ENCODE assay signal across 8 cellular contexts in the genomic region with DNA sequence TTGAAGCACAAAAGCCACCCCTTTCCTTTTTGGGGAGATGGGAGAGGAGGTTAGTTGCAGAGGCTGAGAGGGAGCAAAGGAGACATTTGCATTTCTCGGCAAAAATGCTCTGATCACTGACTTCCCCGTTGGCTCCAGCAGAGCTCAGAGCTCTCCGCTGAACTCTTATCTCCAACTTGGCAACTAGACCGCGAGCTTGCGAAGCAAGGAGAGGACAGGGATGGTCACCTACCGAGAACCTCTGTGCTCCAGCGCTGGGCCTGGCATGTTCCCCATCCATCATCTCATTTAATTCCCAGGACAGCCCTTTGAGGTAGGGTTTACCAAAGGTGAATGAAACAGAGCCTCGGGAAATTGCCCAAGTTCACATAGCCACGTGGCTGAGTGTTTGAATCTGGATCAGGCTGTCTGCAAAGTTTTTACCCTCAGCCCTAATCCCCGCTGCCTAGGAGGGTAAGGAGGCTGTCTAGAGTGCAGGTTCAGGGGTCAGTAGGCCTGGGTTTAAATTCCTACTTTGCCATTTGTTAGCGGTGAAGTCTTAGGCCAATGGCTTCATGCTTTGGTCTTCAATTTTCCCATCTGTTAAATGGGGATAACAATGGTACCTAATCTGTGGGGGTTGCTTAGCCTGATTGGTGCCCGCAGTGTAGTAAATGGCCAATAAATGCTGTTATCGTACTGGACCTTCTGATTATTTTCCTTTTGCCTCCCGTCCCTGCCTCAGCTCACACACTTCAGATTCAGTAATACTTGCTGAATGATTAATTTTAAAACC. TPM values are rescaled to one million over a fixed set of nuclear protein-coding genes. Genes with fewer than 3 reads are reported as not detected.
DNase-seq lines count a peak whose midpoint lies in the region; ATAC-seq and TF ChIP-seq lines count a peak whose summit lies in the region.

No MANE protein-coding gene starts in this region.

- peak overlapping the region; percentile 25 for H3K4me3 Mint-ChIP-seq in natural killer cell
- no peak overlapping the region for H3K4me3 Mint-ChIP-seq in natural killer cell treated with Interleukin-12 subunit alpha and Interleukin-12 subunit beta and Interleukin-15 and Interleukin-18, amount 100 ng/mL, for 72 hours

- H3K9me3 ChIP-seq in colonic mucosa: no peaks in the 10 kb centered on the region

- DNase-seq in natural killer cell: no peak
- DNase-seq in natural killer cell treated with Interleukin-12 subunit alpha and Interleukin-12 subunit beta and Interleukin-15 and Interleukin-18, amount 100 ng/mL, for 72 hours (ENCODE audit: low spot score): no peak
- no peak for DNase-seq in colonic mucosa
- peak; percentile 71 for DNase-seq in mesenteric fat pad (ENCODE audit: low spot score)
- DNase-seq in C1 segment of cervical spinal cord (lab: John Stamatoyannopoulos, UW): no peak
- DNase-seq in NCI-H1092 treated with DMSO at 0.1 percent for 48 hours (lab: John Stamatoyannopoulos, UW): no peak
- DNase-seq in DMS153 treated with DMSO at 0.1 percent for 48 hours (lab: John Stamatoyannopoulos, UW; ENCODE audit: unreplicated experiment): no peak

- no peak overlapping the region for H3K27ac ChIP-seq in colonic mucosa

- no peaks in the 10 kb centered on the region for H3K9me3 Mint-ChIP-seq in natural killer cell
- H3K9me3 Mint-ChIP-seq in natural killer cell treated with Interleukin-12 subunit alpha and Interleukin-12 subunit beta and Interleukin-15 and Interleukin-18, amount 100 ng/mL, for 72 hours: no peaks in the 10 kb centered on the region

- peak overlapping the region in 1 of 2 donors; percentile 47 for H3K9ac ChIP-seq in colonic mucosa (ENCODE audit: low read depth in 2 of 2, low read length in 2 of 2)

- intact Hi-C loops in natural killer cell (cut with micrococcal nuclease) (loop anchor here (10.0 kb wide), 1 partner anchor 1055 kb away; a partner anchor contains a TSS), colonic mucosa (cut with DNase I) (no loop called here)

- no peak overlapping the region for H3K27ac Mint-ChIP-seq in natural killer cell
- H3K27ac Mint-ChIP-seq in natural killer cell treated with Interleukin-12 subunit alpha and Interleukin-12 subunit beta and Interleukin-15 and Interleukin-18, amount 100 ng/mL, for 72 hours: no peak overlapping the region

- ATAC-seq in natural killer cell: no peak
- ATAC-seq in natural killer cell treated with Interleukin-12 subunit alpha and Interleukin-12 subunit beta and Interleukin-15 and Interleukin-18, amount 100 ng/mL, for 72 hours: no peak
- ATAC-seq in activated CD4-positive, CD25-positive, alpha-beta regulatory T cell treated with anti-CD3 and anti-CD28 coated beads, Interleukin-2, amount 50 U/mL, for 24 hours: no peak

- H3K4me1 ChIP-seq in colonic mucosa: no peaks in the 10 kb centered on the region

- TF ChIP-seq CTCF in natural killer cell (IDR thresholded peaks at IDR 0.05): no peak
- no peak for TF ChIP-seq CTCF in colonic mucosa (IDR thresholded peaks at IDR 0.05)

- H3K27me3 ChIP-seq in colonic mucosa: peaks cover 47% of the 10 kb centered on the region

- no peaks in the 10 kb centered on the region for H3K36me3 ChIP-seq in colonic mucosa

- H3K36me3 Mint-ChIP-seq in natural killer cell: no peaks in the 10 kb centered on the region
- H3K36me3 Mint-ChIP-seq in natural killer cell treated with Interleukin-12 subunit alpha and Interleukin-12 subunit beta and Interleukin-15 and Interleukin-18, amount 100 ng/mL, for 72 hours: no peaks in the 10 kb centered on the region

- peaks cover 35% of the 10 kb centered on the region in 2 donors for H3K27me3 Mint-ChIP-seq in natural killer cell (ENCODE audit: low read depth in 2 of 2)
- H3K27me3 Mint-ChIP-seq in natural killer cell treated with Interleukin-12 subunit alpha and Interleukin-12 subunit beta and Interleukin-15 and Interleukin-18, amount 100 ng/mL, for 72 hours: peaks cover 10 to 36% of the 10 kb centered on the region in 2 donors

- peak overlapping the region; percentile 10 for H3K4me3 ChIP-seq in colonic mucosa

- H3K4me1 Mint-ChIP-seq in natural killer cell: peaks cover 20 to 29% of the 10 kb centered on the region in 2 donors
- peaks cover 5 to 15% of the 10 kb centered on the region in 2 donors for H3K4me1 Mint-ChIP-seq in natural killer cell treated with Interleukin-12 subunit alpha and Interleukin-12 subunit beta and Interleukin-15 and Interleukin-18, amount 100 ng/mL, for 72 hours (ENCODE audit: low read depth in 2 of 2)

RNA-seq across cellular contexts. Expression of a gene that starts 3.8 kb away (rescaled TPM):
- total RNA-seq in natural killer cell (under 1 TPM in 1 of 3 donors, not detected in 2; 0.49 TPM), colonic mucosa (not detected), mesenteric fat pad (4.1 TPM)
- total RNA-seq in natural killer cell treated with Interleukin-12 subunit alpha and Interleukin-12 subunit beta and Interleukin-15 and Interleukin-18, amount 100 ng/mL, for 72 hours: under 1 TPM in 1 of 2 donors, not detected in 1; 0.38 TPM

RNA-seq across cellular contexts. Expression of a gene that starts 32.4 kb away (rescaled TPM):
- 100 to 1,000 TPM; 611 to 754 (median 650) TPM for total RNA-seq in natural killer cell
- 100 to 1,000 TPM; 525 to 918 TPM for total RNA-seq in natural killer cell treated with Interleukin-12 subunit alpha and Interleukin-12 subunit beta and Interleukin-15 and Interleukin-18, amount 100 ng/mL, for 72 hours
- 1,000 to 10,000 TPM in 1 of 2 donors, 100 to 1,000 TPM in 1; 915 to 1,071 TPM for total RNA-seq in colonic mucosa
- 674 TPM for total RNA-seq in mesenteric fat pad
